In the genomic region with DNA sequence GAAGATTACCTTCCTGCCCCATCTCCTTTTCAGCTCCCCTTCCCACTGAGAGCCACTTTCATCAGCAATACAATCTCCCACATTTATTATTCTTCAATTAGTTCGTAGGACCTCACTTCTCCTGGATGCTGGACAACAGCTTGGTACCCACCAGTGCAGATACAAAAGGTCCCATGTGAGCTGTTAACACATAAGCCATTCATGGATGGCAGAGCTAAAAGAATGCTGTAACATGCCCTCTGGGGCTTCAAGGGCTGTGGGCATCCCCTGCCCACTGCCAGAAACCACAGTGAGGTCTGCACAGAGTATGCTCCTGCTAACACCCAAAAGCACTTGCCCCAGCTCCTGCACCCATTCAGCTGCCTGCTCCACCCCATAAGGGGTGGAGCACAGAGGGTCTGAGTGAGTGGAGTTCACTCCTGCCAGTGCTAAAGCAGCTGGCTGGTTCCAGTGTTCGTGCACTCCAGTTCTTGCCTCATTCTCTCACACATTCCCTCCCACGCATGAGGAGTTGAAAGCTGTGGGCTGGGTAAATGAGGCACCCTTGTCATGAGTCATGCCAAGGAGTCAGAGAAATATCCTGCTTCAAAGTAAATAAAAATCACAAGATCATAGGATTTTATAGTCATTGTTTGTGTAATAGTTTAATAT, we compare ENCODE assay signal across 8 cellular contexts.
A peak's percentile ranks its signal among the peaks of the same experiment; 100 is the strongest.
DNase-seq lines count a peak whose midpoint lies in the region; ATAC-seq and TF ChIP-seq lines count a peak whose summit lies in the region.

No MANE protein-coding gene starts in this region.

- H3K27me3 ChIP-seq in DND-41 (ENCODE audit: insufficient read depth, low read length, poor library complexity) (no peaks in the 10 kb centered on the region), psoas muscle (ENCODE audit: insufficient read depth in 3 of 3, low read length in 2 of 3) (no peaks in the 10 kb centered on the region)

- no peak overlapping the region for H3K4me2 ChIP-seq in DND-41 (ENCODE audit: insufficient read depth, low read length)

- H4K20me1 ChIP-seq in DND-41 (ENCODE audit: insufficient read depth, low read length): no peaks in the 10 kb centered on the region

- intact Hi-C loops in psoas muscle (cut with DNase I): no loop called here

- no peak overlapping the region for H3K27ac ChIP-seq in DND-41 (ENCODE audit: low read length)
- H3K27ac ChIP-seq in psoas muscle: no peak overlapping the region

- no peak overlapping the region for H3K9ac ChIP-seq in DND-41 (ENCODE audit: low read depth, low read length)

- H3K9me3 ChIP-seq in DND-41 (ENCODE audit: insufficient read depth, low read length, severe bottlenecking): no peaks in the 10 kb centered on the region
- no peaks in the 10 kb centered on the region for H3K9me3 ChIP-seq in psoas muscle

- TF ChIP-seq CTCF in DND-41 (IDR thresholded peaks at IDR 0.05; ENCODE audit: borderline replicate concordance, extremely low read depth, low read length, poor library complexity, severe bottlenecking) (no peak), LNCaP clone FGC (IDR thresholded peaks at IDR 0.05; ENCODE audit: control insufficient read depth, extremely low read depth, insufficient read depth) (no peak), psoas muscle (IDR thresholded peaks at IDR 0.05) (no peak)

- no peaks in the 10 kb centered on the region for H3K79me2 ChIP-seq in DND-41 (ENCODE audit: insufficient read depth, low read length)

- H3K36me3 ChIP-seq in DND-41 (ENCODE audit: insufficient read depth, low read length): no peaks in the 10 kb centered on the region
- H3K36me3 ChIP-seq in psoas muscle (ENCODE audit: insufficient read depth in 1 of 2, low read depth in 1 of 2): no peaks in the 10 kb centered on the region

- DNase-seq in DND-41 (no peak), GOT3 (lab: John Stamatoyannopoulos, UW) (peak; percentile 13), LNCaP clone FGC (ENCODE audit: low read depth) (peak; percentile 87), fibroblast of the conjunctiva (ENCODE audit: low read depth) (peak; percentile 45), medulla oblongata (ENCODE audit: extremely low spot score) (no peak), NCI-H187 (lab: John Stamatoyannopoulos, UW) (no peak), cerebellum (ENCODE audit: low spot score) (no peak), psoas muscle (no peak)

- H3K4me1 ChIP-seq in DND-41 (ENCODE audit: insufficient read depth, low read length): no peaks in the 10 kb centered on the region
- no peaks in the 10 kb centered on the region for H3K4me1 ChIP-seq in psoas muscle

- H3K4me3 ChIP-seq in DND-41 (ENCODE audit: low read depth in 1 of 2, low read length in 2 of 2): no peak overlapping the region
- no peak overlapping the region for H3K4me3 ChIP-seq in LNCaP clone FGC (ENCODE audit: low read depth, low read length)
- no peak overlapping the region for H3K4me3 ChIP-seq in psoas muscle

- ATAC-seq in DND-41 (ENCODE audit: insufficient read depth, low read depth): peak; percentile 50; the same call in 2 of the 3 replicates
- no peak for ATAC-seq in psoas muscle

- 52 to 67% (median 58%) methylated on average over 3 of the region's 3 CpGs for WGBS in psoas muscle, 3 donors

- H2AFZ ChIP-seq in DND-41 (ENCODE audit: low read depth, low read length): no peak overlapping the region

Comparison
In these comparisons a context has a peak if more than half of its experiments do, and no peak if none do; other contexts are left out.
1. DNase-seq: peak in GOT3 (single experiment), LNCaP clone FGC (single experiment) and fibroblast of the conjunctiva (single experiment); none in DND-41 (single experiment), medulla oblongata (single experiment), NCI-H187 (0 of 2), cerebellum (single experiment) and psoas muscle (0 of 2).